17 cellular contexts compared by ENCODE assay signal in the genomic region with DNA sequence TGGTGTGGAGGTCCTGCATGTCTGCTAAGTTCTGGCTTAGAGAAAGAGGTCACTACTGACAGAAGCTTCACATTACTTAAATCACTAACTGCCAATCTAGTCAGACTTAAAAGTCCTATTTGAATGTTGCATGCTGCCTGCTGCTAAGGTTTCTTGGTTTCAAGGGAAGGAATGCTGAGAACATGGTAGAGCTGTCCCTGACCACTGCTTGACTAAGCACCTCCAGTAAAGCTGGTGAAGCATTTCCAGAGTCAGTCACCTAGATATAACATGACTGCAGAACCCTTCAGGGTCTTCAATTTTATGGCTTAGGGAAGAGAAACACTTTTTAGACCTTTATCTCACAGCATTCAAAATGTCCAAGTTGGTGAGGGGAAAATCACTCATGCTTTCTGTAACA.
A peak's percentile ranks its signal among the peaks of the same experiment; 100 is the strongest.
DNase-seq lines count a peak whose midpoint lies in the region; ATAC-seq and TF ChIP-seq lines count a peak whose summit lies in the region.
"Had no signal": no experiment of that assay in that cellular context is flagged by ENCODE, and none has a peak within 500 bp of the region (broad histone marks: within the 10 kb centered on the region; RNA-seq: fewer than 3 reads in every experiment).

No MANE protein-coding gene starts in this region.

- no peaks in the 10 kb centered on the region for H3K27me3 Mint-ChIP-seq in activated T-cell treated with anti-CD3 and anti-CD28 coated beads, Interleukin-2, amount 50 U/mL, for 4 hours (ENCODE audit: low read depth)
- H3K27me3 Mint-ChIP-seq: CD8-positive, alpha-beta memory T cell had no signal

- TF ChIP-seq CTCF in choroid plexus epithelial cell (conservative IDR thresholded peaks at IDR 0.05; ENCODE audit: low read depth, low read length) (no peak), ascending aorta (IDR thresholded peaks at IDR 0.05) (no peak)

- H3K36me3 Mint-ChIP-seq in activated T-cell treated with anti-CD3 and anti-CD28 coated beads, Interleukin-2, amount 50 U/mL, for 4 hours (ENCODE audit: insufficient read depth): no peaks in the 10 kb centered on the region
- H3K36me3 Mint-ChIP-seq: CD8-positive, alpha-beta memory T cell had no signal

- no peaks in the 10 kb centered on the region for H3K36me3 ChIP-seq in ascending aorta
- H3K36me3 ChIP-seq: BLaER1 had no signal

- no peaks in the 10 kb centered on the region for H3K4me1 ChIP-seq in ascending aorta
- H3K4me1 ChIP-seq: BLaER1, Caco-2 had no signal

- no peaks in the 10 kb centered on the region for H3K4me1 Mint-ChIP-seq in activated T-cell treated with anti-CD3 and anti-CD28 coated beads, Interleukin-2, amount 50 U/mL, for 4 hours (ENCODE audit: low read depth)
- H3K4me1 Mint-ChIP-seq: CD8-positive, alpha-beta memory T cell had no signal

- peak; percentile 29 for DNase-seq in ACHN
- DNase-seq in choroid plexus epithelial cell (ENCODE audit: low read depth): peak; percentile 35
- DNase-seq in kidney tubule cell (ENCODE audit: low spot score): peak; percentile 51
- DNase-seq in renal cortical epithelial cell (ENCODE audit: low read depth): peak; percentile 63
- no peak for DNase-seq in ascending aorta (ENCODE audit: low spot score in 2 of 2)
- DNase-seq in NOMO-1 treated with DMSO at 0.1 percent for 48 hours (lab: John Stamatoyannopoulos, UW; ENCODE audit: unreplicated experiment): no peak
- DNase-seq in activated T-cell treated with anti-CD3 and anti-CD28 coated beads, Interleukin-2, amount 50 U/mL, for 4 hours: no peak
- DNase-seq: AML-193; Caco-2; CD8-positive, alpha-beta memory T cell; HCEC 1CT; IMR-90; KBM-7 had no signal

- peaks cover 5% of the 10 kb centered on the region for H3K9me3 Mint-ChIP-seq in activated T-cell treated with anti-CD3 and anti-CD28 coated beads, Interleukin-2, amount 50 U/mL, for 4 hours

- H3K27ac ChIP-seq in ascending aorta: no peak overlapping the region
- H3K27ac ChIP-seq: 22Rv1, BLaER1 had no signal

- no peaks in the 10 kb centered on the region for H3K27me3 ChIP-seq in ascending aorta
- H3K27me3 ChIP-seq: BLaER1 had no signal

- intact Hi-C loops in ascending aorta (cut with DNase I): no loop called here

- H3K4me3 Mint-ChIP-seq in activated T-cell treated with anti-CD3 and anti-CD28 coated beads, Interleukin-2, amount 50 U/mL, for 4 hours: no peak overlapping the region
- H3K4me3 Mint-ChIP-seq: CD8-positive, alpha-beta memory T cell had no signal

- ATAC-seq in GM19395 (IDR thresholded peaks at IDR 0.05; ENCODE audit: unreplicated experiment): no peak
- no peak for ATAC-seq in activated T-cell treated with anti-CD3 and anti-CD28 coated beads, Interleukin-2, amount 50 U/mL, for 4 hours
- ATAC-seq: GM12878 had no signal

- in situ Hi-C loops in ACHN (cut with HindIII; ENCODE audit: low pct_ligation_motif_present, low pct_unique_long_range_greater_than_20kb, low sequenced_read_pairs): no loop called here

- H3K4me3 ChIP-seq in choroid plexus epithelial cell (ENCODE audit: low read depth, low read length) (no peak overlapping the region), ascending aorta (no peak overlapping the region)
- H3K4me3 ChIP-seq: BLaER1, GM12878 had no signal

- H3K9me3 ChIP-seq in ascending aorta: no peaks in the 10 kb centered on the region
- H3K9me3 ChIP-seq: BLaER1, Caco-2 had no signal

Comparison
In these comparisons a context has a peak if more than half of its experiments do, and no peak if none do; other contexts are left out.
1. DNase-seq: peak in ACHN (single experiment), choroid plexus epithelial cell (single experiment), kidney tubule cell (single experiment) and renal cortical epithelial cell (single experiment); none in ascending aorta (0 of 2), NOMO-1 treated with DMSO at 0.1 percent for 48 hours (single experiment) and activated T-cell treated with anti-CD3 and anti-CD28 coated beads, Interleukin-2, amount 50 U/mL, for 4 hours (single experiment).